Comparison of ENCODE assay signal across 12 cellular contexts in the genomic region with DNA sequence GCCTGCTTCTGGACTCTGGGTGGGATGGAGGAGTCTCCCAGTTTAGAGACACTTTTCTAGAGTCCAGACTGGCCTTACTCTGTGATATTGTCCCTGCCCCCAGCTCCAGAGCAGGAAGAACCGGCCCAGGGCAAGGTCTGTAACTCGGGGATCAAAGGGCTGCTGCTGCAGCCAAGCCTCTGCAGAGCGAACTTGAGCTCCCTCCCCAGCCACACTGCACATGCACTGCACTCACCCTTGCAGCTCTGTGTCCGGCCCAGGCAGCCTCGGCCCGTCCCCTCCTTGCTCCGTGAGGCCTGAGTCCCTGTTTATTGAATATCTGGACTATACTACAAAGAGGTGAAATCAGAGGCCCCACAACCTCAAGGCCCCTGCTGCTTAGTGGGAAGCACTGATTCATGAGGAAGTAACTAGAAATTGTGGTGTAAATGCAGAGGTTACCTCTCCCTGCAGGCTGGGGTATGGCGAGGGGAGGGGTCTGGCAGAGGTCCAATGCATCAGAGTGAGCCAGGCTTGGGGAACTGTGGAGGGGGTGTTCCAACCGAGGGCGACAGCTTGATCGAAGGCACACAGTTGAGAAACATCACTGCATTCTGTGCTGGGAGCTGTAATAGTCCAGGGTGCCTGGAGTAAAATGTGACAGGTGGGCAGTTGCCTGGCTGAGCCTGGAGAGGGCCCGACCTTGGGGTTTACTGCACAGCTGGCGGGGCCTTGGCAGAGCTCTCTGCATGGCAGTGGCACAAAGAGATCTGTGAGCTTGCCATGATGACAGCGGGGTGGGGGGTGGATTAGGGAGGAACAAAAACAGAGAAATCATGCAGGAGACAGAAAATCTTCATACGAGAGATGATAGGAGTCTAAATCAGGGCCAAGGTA. TPM values are rescaled to one million over a fixed set of nuclear protein-coding genes. Genes with fewer than 3 reads are reported as not detected.
DNase-seq lines count a peak whose midpoint lies in the region; ATAC-seq and TF ChIP-seq lines count a peak whose summit lies in the region.
"Had no signal": no experiment of that assay in that cellular context is flagged by ENCODE, and none has a peak within 500 bp of the region (broad histone marks: within the 10 kb centered on the region; RNA-seq: fewer than 3 reads in every experiment).

No MANE protein-coding gene starts in this region.

- no peaks in the 10 kb centered on the region for H3K9me3 Mint-ChIP-seq in glutamatergic neuron (ENCODE audit: unreplicated experiment)
- H3K9me3 Mint-ChIP-seq: naive B cell had no signal

- DNase-seq in GM13976 (ENCODE audit: low spot score) (peak; percentile 16), NCI-H345 treated with DMSO at 0.1 percent for 48 hours (lab: John Stamatoyannopoulos, UW; ENCODE audit: unreplicated experiment) (peak; percentile 8), glutamatergic neuron (no peak), pons (ENCODE audit: low spot score) (peak; percentile 24)
- no peak for DNase-seq in activated naive CD4-positive, alpha-beta T cell treated with Interleukin-2 at 50 U/mL for 16 hours
- DNase-seq: activated CD8-positive, alpha-beta memory T cell treated with anti-CD3 and anti-CD28 coated beads for 24 hours; naive B cell; NCI-H748 treated with DMSO at 0.1 percent for 48 hours had no signal

- no peak overlapping the region for H3K27ac Mint-ChIP-seq in glutamatergic neuron (ENCODE audit: unreplicated experiment)
- H3K27ac Mint-ChIP-seq: naive B cell had no signal

- peaks cover 14% of the 10 kb centered on the region for H3K4me1 Mint-ChIP-seq in glutamatergic neuron (ENCODE audit: low read depth, unreplicated experiment)

- peaks cover 2% of the 10 kb centered on the region for H3K36me3 Mint-ChIP-seq in glutamatergic neuron (ENCODE audit: unreplicated experiment)

- in situ Hi-C loops in GM13976 (cut with MboI; ENCODE audit: low sequenced_read_pairs, unreplicated experiment) = no loop called here

- peak overlapping the region; percentile 17 for H3K4me3 Mint-ChIP-seq in glutamatergic neuron (ENCODE audit: unreplicated experiment)

- TF ChIP-seq CTCF in GM13976 (IDR thresholded peaks at IDR 0.05; ENCODE audit: borderline replicate concordance, control extremely low read depth, extremely low read depth, insufficient read depth, missing control alignments) (no peak), glutamatergic neuron (IDR thresholded peaks at IDR 0.05; ENCODE audit: partially characterized antibody, unreplicated experiment) (no peak)

- peaks cover 6% of the 10 kb centered on the region for H3K27me3 Mint-ChIP-seq in glutamatergic neuron (ENCODE audit: unreplicated experiment)

- no peak for ATAC-seq in GM18511 (IDR thresholded peaks at IDR 0.05; ENCODE audit: unreplicated experiment)
- no peak for ATAC-seq in HG03571 (IDR thresholded peaks at IDR 0.05; ENCODE audit: unreplicated experiment)
- no peak for ATAC-seq in HG02798 (IDR thresholded peaks at IDR 0.05; ENCODE audit: poor library complexity, unreplicated experiment)

RNA-seq across cellular contexts. Expression of a gene that starts 49.1 kb away (rescaled TPM):
- total RNA-seq in glutamatergic neuron (ENCODE audit: unreplicated experiment) = not detected
- total RNA-seq: T-helper 1 cell treated with Interleukin-12 subunit alpha and Interleukin-12 subunit beta and Interleukin-4 antibody, amounts not matched to agents 30 ng/mL and 1 ng/mL, for 36 hours had no signal

Comparison
In these comparisons a context has a peak if more than half of its experiments do, and no peak if none do; other contexts are left out.
1. DNase-seq: peak in GM13976 (single experiment), NCI-H345 treated with DMSO at 0.1 percent for 48 hours (single experiment) and pons (single experiment); none in glutamatergic neuron (single experiment) and activated naive CD4-positive, alpha-beta T cell treated with Interleukin-2 at 50 U/mL for 16 hours (single experiment).